In the genomic region with DNA sequence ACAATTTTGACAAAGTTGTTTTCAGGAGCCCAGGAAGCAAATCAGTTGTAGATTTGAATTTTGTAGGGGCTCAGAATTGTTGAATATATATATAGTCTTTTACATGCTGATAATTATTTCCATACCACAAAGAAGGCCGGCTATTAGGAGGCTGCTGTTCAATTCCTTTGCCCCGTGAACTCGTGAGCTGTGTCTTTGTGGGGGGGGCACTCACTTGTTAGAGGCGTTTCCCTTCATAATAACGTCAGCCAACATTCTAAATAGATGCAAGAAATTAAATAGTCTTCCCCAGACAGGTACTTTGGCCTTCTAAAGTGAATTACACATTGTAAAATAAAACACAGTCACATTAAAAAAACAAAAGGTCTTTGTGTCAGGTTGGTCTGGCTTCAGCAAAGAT, we compare ENCODE assay signal across 5 cellular contexts.
DNase-seq lines count a peak whose midpoint lies in the region; ATAC-seq, FAIRE-seq and TF ChIP-seq lines count a peak whose summit lies in the region.
"Not testable (repeated sequence)": the region's sequence is repeated elsewhere in the genome, so short reads cannot be mapped to it uniquely, and the experiment has no call there.

No MANE protein-coding gene starts in this region.

- H3K27me3 ChIP-seq in Peyer's patch; colonic mucosa; small intestine (ENCODE audit: control insufficient read depth in 2 of 2, insufficient read depth in 2 of 2, low read length in 2 of 2): not testable (repeated sequence)

- not testable (repeated sequence) for TF ChIP-seq POLR2A in Peyer's patch (IDR thresholded peaks at IDR 0.05)

- intact Hi-C loops in colonic mucosa (cut with DNase I); left colon (cut with DNase I, micrococcal nuclease): not testable (repeated sequence)
- intact Hi-C loops in mucosa of descending colon (cut with DNase I, micrococcal nuclease): loop anchor here in 1 of 2 donors (10.0 kb wide), 1 partner anchor 48 kb away; no protein-coding TSS in a partner anchor

- H3K36me3 ChIP-seq in Peyer's patch; colonic mucosa; mucosa of descending colon (ENCODE audit: low read depth); small intestine (ENCODE audit: control insufficient read depth in 2 of 2, insufficient read depth in 2 of 2, low read length in 2 of 2): not testable (repeated sequence)

- H3K4me3 ChIP-seq in Peyer's patch; colonic mucosa; mucosa of descending colon; small intestine (ENCODE audit: low read depth in 1 of 2, low read length in 2 of 2): not testable (repeated sequence)

- DNase-seq in Peyer's patch (peak in 2 of 3 donors; percentile 51 to 66), colonic mucosa (peak; percentile 80), left colon (peak; percentile 70 to 75), mucosa of descending colon (peak in 2 of 3 donors; percentile 56 to 81), small intestine (peak; percentile 67)

- H3K9me3 ChIP-seq in Peyer's patch; colonic mucosa; mucosa of descending colon; small intestine (ENCODE audit: control insufficient read depth, low read depth): not testable (repeated sequence)

- TF ChIP-seq CTCF in Peyer's patch (IDR thresholded peaks at IDR 0.05); colonic mucosa (IDR thresholded peaks at IDR 0.05); mucosa of descending colon (IDR thresholded peaks at IDR 0.05): not testable (repeated sequence)

- ATAC-seq in left colon (peak; percentile 80), mucosa of descending colon (peak; percentile 50)

- 6 to 55% (median 33%) methylated on average over 5 of the region's 5 CpGs for WGBS in small intestine, 3 donors

- H3K4me1 ChIP-seq in Peyer's patch; colonic mucosa; mucosa of descending colon (ENCODE audit: low read depth); small intestine (ENCODE audit: control insufficient read depth in 2 of 2, insufficient read depth in 1 of 2, low read depth in 1 of 2, low read length in 1 of 2): not testable (repeated sequence)

- not testable (repeated sequence) for H3K9ac ChIP-seq in colonic mucosa (ENCODE audit: low read depth in 2 of 2, low read length in 2 of 2)

- FAIRE-seq in small intestine (lab: Jason Lieb, UNC): not testable (repeated sequence)

- peak overlapping the region in 1 of 4 donors; percentile 43 for H3K27ac ChIP-seq in Peyer's patch
- H3K27ac ChIP-seq in colonic mucosa; small intestine (ENCODE audit: low read depth in 1 of 2, low read length in 1 of 2): not testable (repeated sequence)
